28 cellular contexts compared by ENCODE assay signal in the genomic region with DNA sequence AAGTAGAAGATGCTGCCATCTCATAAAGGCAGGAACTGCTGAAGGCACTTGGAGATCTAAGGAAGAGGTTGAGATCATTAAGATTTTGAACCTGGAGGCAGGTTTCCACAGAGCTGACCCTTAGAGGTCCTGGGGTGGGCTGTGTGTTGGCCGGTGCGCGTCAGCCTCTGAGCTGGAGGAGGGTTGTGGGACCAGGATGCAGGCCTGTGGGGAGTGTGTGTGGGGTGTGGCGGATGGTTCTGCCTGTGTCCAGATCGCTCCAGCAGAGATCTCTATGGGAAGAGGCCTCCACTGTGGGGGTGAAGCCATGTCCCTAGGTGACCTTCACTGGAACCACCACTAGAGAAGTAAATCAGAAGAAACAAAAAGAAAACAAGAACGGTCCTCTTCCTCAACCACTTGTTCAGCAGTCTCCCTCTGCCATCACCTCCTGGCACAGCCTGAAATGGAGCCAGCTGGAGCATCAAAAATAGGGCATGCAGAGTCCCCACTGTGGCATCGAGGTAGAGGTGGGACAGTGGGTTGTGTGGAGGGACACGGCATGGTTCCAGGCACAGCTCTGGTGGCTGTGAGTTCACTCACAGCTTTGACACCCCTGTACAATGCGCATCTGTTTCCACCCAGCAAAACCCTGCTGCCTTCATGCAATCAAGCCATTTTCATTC.
"Had no signal": no experiment of that assay in that cellular context is flagged by ENCODE, and none has a peak within 500 bp of the region (broad histone marks: within the 10 kb centered on the region; RNA-seq: fewer than 3 reads in every experiment).

No MANE protein-coding gene starts in this region.

- H3K4me1 ChIP-seq: left lung, lower lobe of right lung, stomach, testis, thyroid gland, transverse colon, upper lobe of left lung, uterus had no signal

- H3K36me3 Mint-ChIP-seq: stimulated activated naive B cell treated with anti-CD40 and anti-IgM and Interleukin-4, amounts not matched to agents 10 μg/mL and 1 μg/mL and 100 μg/mL, for 72 hours had no signal

- H3K27ac Mint-ChIP-seq: nephron; progenitor cell of endocrine pancreas; stimulated activated naive B cell treated with anti-CD40 and anti-IgM and Interleukin-4, amounts not matched to agents 10 μg/mL and 1 μg/mL and 100 μg/mL, for 72 hours had no signal

- H3K4me1 Mint-ChIP-seq: naive thymus-derived CD8-positive, alpha-beta T cell; nephron; neural crest cell; stimulated activated naive B cell treated with anti-CD40 and anti-IgM and Interleukin-4, amounts not matched to agents 10 μg/mL and 1 μg/mL and 100 μg/mL, for 72 hours had no signal

- H3K9me3 ChIP-seq: testis, thyroid gland, uterus had no signal

- H3K36me3 ChIP-seq: left lung, lower lobe of right lung, ovary, stomach, thyroid gland, transverse colon, upper lobe of left lung, uterus had no signal

- DNase-seq: hippocampal formation; kidney glomerular epithelial cell; left cardiac atrium; left lung; lower lobe of right lung; mammary epithelial cell; mesenchymal stem cell; naive thymus-derived CD8-positive, alpha-beta T cell; nucleus accumbens; ovary; right cardiac atrium; stimulated activated CD4-positive, alpha-beta T cell treated with anti-CD3 and anti-CD28 coated beads, Interleukin-12 subunit alpha, Interleukin-12 subunit beta, amount 100 ng/mL, for 4 hours; stimulated activated CD4-positive, alpha-beta T cell treated with anti-CD3 and anti-CD28 coated beads, Interleukin-15, amount 100 ng/mL, for 24 hours; stimulated activated CD4-positive, alpha-beta T cell treated with anti-CD3 and anti-CD28 coated beads, Interleukin-2, amount 100 ng/mL, for 24 hours; stimulated activated CD4-positive, alpha-beta T cell treated with anti-CD3 and anti-CD28 coated beads, Interleukin-4, amount 100 ng/mL, for 1 hour; stimulated activated naive B cell treated with anti-CD40 and anti-IgM and Interleukin-4, amounts not matched to agents 10 μg/mL and 1 μg/mL and 100 μg/mL, for 72 hours; stimulated activated naive CD8-positive, alpha-beta T cell treated with anti-CD3 and anti-CD28 coated beads, Interleukin-15, Interleukin-2, amounts not matched to agents 100 U/mL and 50 U/mL, for 24 hours; stomach; testis; thyroid gland; transverse colon; uterus had no signal

- H3K27ac ChIP-seq: left lung, lower lobe of right lung, ovary, skin epidermis, stomach, testis, thyroid gland, transverse colon, upper lobe of left lung, uterus had no signal

- H3K4me3 Mint-ChIP-seq: nephron; neural crest cell; stimulated activated naive B cell treated with anti-CD40 and anti-IgM and Interleukin-4, amounts not matched to agents 10 μg/mL and 1 μg/mL and 100 μg/mL, for 72 hours had no signal

- ATAC-seq: left cardiac atrium; left lung; naive thymus-derived CD8-positive, alpha-beta T cell; right cardiac atrium; sciatic nerve; stimulated activated naive B cell treated with anti-CD40 and anti-IgM and Interleukin-4, amounts not matched to agents 10 μg/mL and 1 μg/mL and 100 μg/mL, for 72 hours; stimulated activated naive CD8-positive, alpha-beta T cell treated with anti-CD3 and anti-CD28 coated beads, Interleukin-15, Interleukin-2, amounts not matched to agents 100 U/mL and 50 U/mL, for 24 hours had no signal

- H3K4me3 ChIP-seq: left lung, lower lobe of right lung, ovary, skin epidermis, stomach, testis, thyroid gland, transverse colon, upper lobe of left lung, uterus had no signal

- H3K27me3 ChIP-seq: left lung, ovary, testis, thyroid gland, transverse colon, upper lobe of left lung, uterus had no signal
